In the genomic region with DNA sequence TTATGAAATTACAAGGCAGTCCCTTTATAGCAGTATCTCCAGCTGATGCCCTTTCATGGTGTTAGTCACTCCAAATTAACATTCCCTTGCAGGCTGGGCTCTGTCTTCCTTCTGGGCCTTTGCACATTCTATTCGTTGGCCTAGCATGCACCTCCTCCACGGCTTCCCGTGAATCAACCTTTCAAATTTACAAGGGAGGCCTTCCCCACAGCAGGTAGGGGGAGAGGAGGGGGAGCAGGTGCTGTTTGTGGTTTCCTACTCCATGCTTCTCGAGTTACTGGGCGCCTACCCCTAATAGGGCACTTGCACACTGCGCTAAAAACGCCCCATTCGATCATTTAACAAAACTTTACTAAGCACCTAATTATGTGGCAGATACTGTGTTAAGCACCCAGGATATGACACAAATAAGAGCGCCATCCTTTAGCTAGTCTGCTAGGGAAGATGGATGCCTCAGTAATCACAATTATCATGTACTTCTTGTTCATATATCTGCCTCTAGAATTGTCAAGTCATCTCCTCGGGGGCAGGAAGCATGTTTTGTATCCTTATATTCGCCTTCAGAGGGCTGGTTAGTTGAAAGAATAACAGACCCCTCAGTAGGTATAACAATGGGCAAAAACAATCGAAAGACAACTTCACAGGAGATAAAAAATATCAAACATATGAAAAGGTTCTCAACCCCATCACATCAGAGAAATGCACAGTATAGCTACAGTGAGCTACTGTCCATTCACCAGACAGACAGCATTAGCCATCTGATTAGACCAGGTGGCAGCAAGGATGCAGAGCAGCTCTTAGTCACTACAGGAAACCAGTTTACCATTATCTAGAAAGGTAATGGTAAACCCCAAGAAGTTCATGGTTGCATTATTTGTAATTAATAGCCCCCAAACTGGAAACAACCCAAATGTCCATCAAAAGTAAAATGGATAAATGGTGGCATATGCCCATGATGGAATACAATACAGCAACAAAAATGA, we compare ENCODE assay signal across 7 cellular contexts. TPM values are rescaled to one million over a fixed set of nuclear protein-coding genes. Genes with fewer than 3 reads are reported as not detected.
DNase-seq lines count a peak whose midpoint lies in the region; ATAC-seq, FAIRE-seq and TF ChIP-seq lines count a peak whose summit lies in the region.

No MANE protein-coding gene starts in this region.

- H3K27me3 ChIP-seq in HAP-1 (ENCODE audit: low read depth) (no peaks in the 10 kb centered on the region), astrocyte (ENCODE audit: insufficient read depth, low read length) (no peaks in the 10 kb centered on the region), tibial nerve (no peaks in the 10 kb centered on the region)
- H3K27me3 ChIP-seq in naive thymus-derived CD4-positive, alpha-beta T cell (ENCODE audit: control insufficient read depth in 2 of 2, insufficient read depth in 2 of 2, low read length in 2 of 2): no peaks in the 10 kb centered on the region

- in situ Hi-C loops in HAP-1 (cut with MboI; ENCODE audit: low sequenced_read_pairs): no loop called here
- in situ Hi-C loops in SK-MEL-5 (cut with HindIII; ENCODE audit: low pct_unique_long_range_greater_than_20kb, low sequenced_read_pairs): no loop called here

- peak overlapping the region; percentile 94 for H3K4me3 Mint-ChIP-seq in astrocyte (ENCODE audit: unreplicated experiment)
- H3K4me3 Mint-ChIP-seq in naive thymus-derived CD4-positive, alpha-beta T cell: peak overlapping the region; percentile 91 to 100 (median 98)

- CTCF ChIA-PET in naive thymus-derived CD4-positive, alpha-beta T cell (lab: Charles Lee): interaction anchor here (0.6 to 1.5 kb wide), 4 partner anchors 17 to 389 kb away, joined by 3 to 5 read pairs (median 4); no protein-coding TSS in a partner anchor

- TF ChIP-seq CTCF in astrocyte (IDR thresholded peaks at IDR 0.05; ENCODE audit: insufficient read depth, low read depth, low read length): no peak
- TF ChIP-seq CTCF in tibial nerve (IDR thresholded peaks at IDR 0.05): no peak

- peak; percentile 22 to 34 for DNase-seq in HAP-1 (ENCODE audit: low spot score in 2 of 2)
- DNase-seq in SK-MEL-5 (ENCODE audit: low read depth, low spot score): peak; percentile 44
- no peak for DNase-seq in astrocyte (ENCODE audit: low read depth)
- DNase-seq in naive thymus-derived CD4-positive, alpha-beta T cell: peak; percentile 16 to 83 (median 67)
- no peak for DNase-seq in tibial nerve (ENCODE audit: low spot score in 2 of 2)

- POLR2A ChIA-PET in naive thymus-derived CD4-positive, alpha-beta T cell (lab: Charles Lee): interaction anchor here (1.1 to 3.0 kb wide), 9 partner anchors 9 to 352 kb away, joined by 3 to 20 read pairs (median 6); a partner anchor contains a TSS

- 76 to 79% methylated on average over 12 of the region's 12 CpGs for WGBS in tibial nerve, 2 donors

- H3K4me1 ChIP-seq in HAP-1 (peaks cover 28% of the 10 kb centered on the region), astrocyte (ENCODE audit: insufficient read depth, low read length) (peaks cover 21% of the 10 kb centered on the region), tibial nerve (peaks cover 0 to 46% (median 28%) of the 10 kb centered on the region in 4 donors)
- peaks cover 26 to 35% of the 10 kb centered on the region in 2 donors for H3K4me1 ChIP-seq in naive thymus-derived CD4-positive, alpha-beta T cell (ENCODE audit: control insufficient read depth in 2 of 2, insufficient read depth in 2 of 2, low read length in 2 of 2)

- peak overlapping the region; percentile 100 for H3K4me2 ChIP-seq in astrocyte (ENCODE audit: low read length)

- peak; percentile 47 for ATAC-seq in naive thymus-derived CD4-positive, alpha-beta T cell
- ATAC-seq in HG03045 (IDR thresholded peaks at IDR 0.05; ENCODE audit: unreplicated experiment) (no peak), GM19395 (IDR thresholded peaks at IDR 0.05; ENCODE audit: unreplicated experiment) (no peak)

- peak overlapping the region; percentile 100 for H3K9ac ChIP-seq in astrocyte (ENCODE audit: low read length)

- peaks cover 93% of the 10 kb centered on the region for H3K79me2 ChIP-seq in astrocyte (ENCODE audit: insufficient read depth, low read length)

- no peak for TF ChIP-seq EP300 in tibial nerve (IDR thresholded peaks at IDR 0.05)

- H3K36me3 Mint-ChIP-seq in astrocyte (ENCODE audit: low read depth, unreplicated experiment): peaks cover 8% of the 10 kb centered on the region
- H3K36me3 Mint-ChIP-seq in naive thymus-derived CD4-positive, alpha-beta T cell: peaks cover 2 to 23% (median 4%) of the 10 kb centered on the region in 5 donors

- H3K36me3 ChIP-seq in HAP-1 (replicated peaks): no peaks in the 10 kb centered on the region; the same call in 1 of the 2 replicates
- no peaks in the 10 kb centered on the region for H3K36me3 ChIP-seq in astrocyte (ENCODE audit: insufficient read depth, low read length)
- peaks cover 0 to 6% (median 6%) of the 10 kb centered on the region in 3 experiments for H3K36me3 ChIP-seq in naive thymus-derived CD4-positive, alpha-beta T cell (ENCODE audit: control insufficient read depth in 2 of 3, insufficient read depth in 3 of 3, low read length in 3 of 3)
- H3K36me3 ChIP-seq in tibial nerve: no peaks in the 10 kb centered on the region

- H2AFZ ChIP-seq in astrocyte (ENCODE audit: low read depth, low read length): no peak overlapping the region

- H3K4me3 ChIP-seq in HAP-1 (no peak overlapping the region), astrocyte (ENCODE audit: insufficient read depth, low read depth, low read length) (no peak overlapping the region), tibial nerve (no peak overlapping the region)
- peak overlapping the region; percentile 78 for H3K4me3 ChIP-seq in naive thymus-derived CD4-positive, alpha-beta T cell (ENCODE audit: low read length)

- H3K27ac ChIP-seq in astrocyte (ENCODE audit: low read depth, low read length): peak overlapping the region; percentile 98
- peak overlapping the region; percentile 97 for H3K27ac ChIP-seq in naive thymus-derived CD4-positive, alpha-beta T cell (ENCODE audit: low read depth, low read length)
- H3K27ac ChIP-seq in tibial nerve: peak overlapping the region in 3 of 4 donors; percentile 98 to 99 (median 98)

- no peaks in the 10 kb centered on the region for H3K9me3 ChIP-seq in HAP-1
- H3K9me3 ChIP-seq in astrocyte (ENCODE audit: insufficient read depth, low read depth, low read length): no peaks in the 10 kb centered on the region
- H3K9me3 ChIP-seq in naive thymus-derived CD4-positive, alpha-beta T cell (ENCODE audit: control insufficient read depth in 2 of 3, low read length in 3 of 3): no peaks in the 10 kb centered on the region
- H3K9me3 ChIP-seq in tibial nerve: no peaks in the 10 kb centered on the region

- intact Hi-C loops in naive thymus-derived CD4-positive, alpha-beta T cell (cut with micrococcal nuclease): loop anchor here (2.0 to 5.0 kb wide), 11 partner anchors 132 to 1729 kb away; a partner anchor contains a TSS

- FAIRE-seq in astrocyte (lab: Jason Lieb, UNC): no peak

- no peaks in the 10 kb centered on the region for H3K27me3 Mint-ChIP-seq in astrocyte (ENCODE audit: low read depth, unreplicated experiment)
- H3K27me3 Mint-ChIP-seq in naive thymus-derived CD4-positive, alpha-beta T cell: no peaks in the 10 kb centered on the region

- H4K20me1 ChIP-seq in astrocyte (ENCODE audit: insufficient read depth, low read length): peaks cover 69% of the 10 kb centered on the region

- H3K27ac Mint-ChIP-seq in astrocyte (ENCODE audit: unreplicated experiment): peak overlapping the region; percentile 98
- H3K27ac Mint-ChIP-seq in naive thymus-derived CD4-positive, alpha-beta T cell: peak overlapping the region; percentile 94 to 99 (median 98)

- no peak for TF ChIP-seq POLR2A in tibial nerve (IDR thresholded peaks at IDR 0.05)

- H3K9me3 Mint-ChIP-seq in astrocyte (ENCODE audit: unreplicated experiment): no peaks in the 10 kb centered on the region
- peaks cover 0 to 3% (median 0%) of the 10 kb centered on the region in 11 donors for H3K9me3 Mint-ChIP-seq in naive thymus-derived CD4-positive, alpha-beta T cell

- peaks cover 42% of the 10 kb centered on the region for H3K4me1 Mint-ChIP-seq in astrocyte (ENCODE audit: low read depth, unreplicated experiment)
- H3K4me1 Mint-ChIP-seq in naive thymus-derived CD4-positive, alpha-beta T cell: peaks cover 49 to 78% (median 64%) of the 10 kb centered on the region in 7 donors

RNA-seq across cellular contexts. Expression of a gene that starts 1.7 kb away (rescaled TPM):
- total RNA-seq in SK-MEL-5 (2014; rRNA removed; shearing (Covaris generic)): 184 TPM in 2 replicates
- polyA plus RNA-seq in SK-MEL-5 (2015; cell fraction: cytosol; rRNA removed): 140 and 199 TPM in 2 replicates
- 189 and 194 TPM in 2 replicates for polyA plus RNA-seq in SK-MEL-5 (2015; cell fraction: nucleus; rRNA removed)
- total RNA-seq in astrocyte (275 and 278 TPM in 2 replicates), tibial nerve (100 to 1,000 TPM; 105 to 120 (median 107) TPM)
- total RNA-seq in naive thymus-derived CD4-positive, alpha-beta T cell: 100 to 1,000 TPM; 206 to 408 (median 237) TPM
- 100 to 1,000 TPM; 101 to 167 TPM for polyA plus RNA-seq in naive thymus-derived CD4-positive, alpha-beta T cell

RNA-seq across cellular contexts. Expression of a gene that starts 42.1 kb away (rescaled TPM):
- total RNA-seq in SK-MEL-5 (2014; rRNA removed; shearing (Covaris generic)): 0.82 and 1.5 TPM in 2 replicates
- polyA plus RNA-seq in SK-MEL-5 (2015; cell fraction: cytosol; rRNA removed): 1.1 and 2.6 TPM in 2 replicates
- polyA plus RNA-seq in SK-MEL-5 (2015; cell fraction: nucleus; rRNA removed): 1.1 and 2.1 TPM in 2 replicates
- total RNA-seq in astrocyte (0.20 and 0.24 TPM in 2 replicates), tibial nerve (not detected)
- total RNA-seq in naive thymus-derived CD4-positive, alpha-beta T cell: not detected
- polyA plus RNA-seq in naive thymus-derived CD4-positive, alpha-beta T cell: not detected

RNA-seq across cellular contexts. Expression of a gene that starts 51.2 kb away (rescaled TPM):
- total RNA-seq in SK-MEL-5 (2014; rRNA removed; shearing (Covaris generic)): 131 and 147 TPM in 2 replicates
- 106 and 149 TPM in 2 replicates for polyA plus RNA-seq in SK-MEL-5 (2015; cell fraction: cytosol; rRNA removed)
- 116 and 118 TPM in 2 replicates for polyA plus RNA-seq in SK-MEL-5 (2015; cell fraction: nucleus; rRNA removed)
- total RNA-seq in astrocyte (85.3 and 85.4 TPM in 2 replicates), tibial nerve (10 to 100 TPM; 14.9 to 69.8 (median 18.9) TPM)
- 100 to 1,000 TPM in 3 of 5 experiments, 10 to 100 TPM in 2; 63.2 to 117 (median 106) TPM for total RNA-seq in naive thymus-derived CD4-positive, alpha-beta T cell
- polyA plus RNA-seq in naive thymus-derived CD4-positive, alpha-beta T cell: 10 to 100 TPM in 1 of 2 donors, 1 to 10 TPM in 1; 9.1 to 11.4 TPM

Comparison
In these comparisons a context has a peak if more than half of its experiments do, and no peak if none do; other contexts are left out.
1. DNase-seq: peak in HAP-1 (2 of 2), SK-MEL-5 (single experiment) and naive thymus-derived CD4-positive, alpha-beta T cell (9 of 9); none in astrocyte (single experiment) and tibial nerve (0 of 2).
2. Peak in every context shown above with its lines, with median percentiles within 50 percentile points of each other: H3K27ac ChIP-seq.